ENCODE assay signal across 16 cellular contexts in the genomic region with DNA sequence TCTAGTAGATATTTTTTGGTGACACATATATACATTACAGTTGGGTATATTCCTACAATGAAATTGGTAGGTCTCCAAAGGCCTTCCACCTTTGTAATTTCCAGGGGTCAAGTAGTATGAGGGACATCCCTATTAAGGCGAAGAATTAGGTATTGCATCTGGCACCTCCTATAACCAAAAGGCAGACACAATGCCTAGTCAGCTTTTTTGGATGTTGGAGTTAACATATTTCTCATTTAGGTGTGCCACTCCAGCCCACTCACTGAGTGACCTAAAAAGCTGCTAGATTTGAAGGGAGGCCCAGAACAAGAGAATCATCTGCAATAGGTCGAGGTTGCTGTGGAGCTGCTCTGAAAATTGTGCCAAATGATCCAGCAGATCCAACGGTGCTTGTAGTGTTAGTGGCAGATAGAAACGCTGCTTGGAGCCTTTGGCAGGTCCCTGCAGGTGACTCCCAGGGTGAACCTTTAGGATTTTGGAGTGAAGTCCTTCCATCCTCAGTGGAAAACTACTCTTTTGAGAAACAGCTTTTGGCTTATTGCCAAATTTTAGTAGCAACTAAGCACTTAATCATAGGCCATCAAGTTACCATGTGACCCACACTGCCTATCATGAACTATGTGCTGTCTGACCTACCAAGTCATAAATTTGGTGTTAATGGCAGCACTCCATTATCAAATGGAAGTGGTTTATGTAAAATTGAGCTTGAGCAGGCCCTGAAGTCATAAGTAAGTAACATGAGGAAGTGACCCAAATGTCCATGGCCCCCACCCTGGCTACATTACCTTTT.
"Had no signal": no experiment of that assay in that cellular context is flagged by ENCODE, and none has a peak within 500 bp of the region (broad histone marks: within the 10 kb centered on the region; RNA-seq: fewer than 3 reads in every experiment).

No MANE protein-coding gene starts in this region.

- H3K27me3 Mint-ChIP-seq: activated naive CD8-positive, alpha-beta T cell treated with anti-CD3 and anti-CD28 coated beads, Interleukin-2, amount 50 U/mL, for 24 hours; effector memory CD8-positive, alpha-beta T cell had no signal

- H3K9me3 ChIP-seq: ascending aorta, ovary, stomach, testis, upper lobe of right lung had no signal

- H3K4me1 ChIP-seq: neural progenitor cell, stomach, testis, upper lobe of right lung had no signal

- H3K27ac ChIP-seq: hepatocyte, neural progenitor cell, ovary, sigmoid colon, stomach, testis, upper lobe of right lung had no signal

- H2AFZ ChIP-seq: hepatocyte, neural progenitor cell had no signal

- H3K9ac ChIP-seq: neural progenitor cell had no signal

- H3K4me3 Mint-ChIP-seq: activated naive CD8-positive, alpha-beta T cell treated with anti-CD3 and anti-CD28 coated beads, Interleukin-2, amount 50 U/mL, for 24 hours; effector memory CD8-positive, alpha-beta T cell; neural progenitor cell had no signal

- DNase-seq: activated naive CD4-positive, alpha-beta T cell; activated naive CD8-positive, alpha-beta T cell treated with anti-CD3 and anti-CD28 coated beads, Interleukin-2, amount 50 U/mL, for 24 hours; activated T-cell treated with anti-CD3 and anti-CD28 coated beads for 4 hours; dermis blood vessel endothelial cell; effector memory CD8-positive, alpha-beta T cell; islet precursor cell; ovary; sigmoid colon; stimulated activated CD4-positive, alpha-beta T cell treated with anti-CD3 and anti-CD28 coated beads, Interleukin-1b, Interleukin-23, amount 100 ng/mL, for 48 hours; stomach; testis; upper lobe of right lung had no signal

- H3K36me3 ChIP-seq: ascending aorta, neural progenitor cell, ovary, sigmoid colon, stomach, upper lobe of right lung had no signal

- H3K4me2 ChIP-seq: hepatocyte, neural progenitor cell had no signal

- H3K36me3 Mint-ChIP-seq: neural progenitor cell had no signal

- H3K4me3 ChIP-seq: ascending aorta, hepatocyte, neural progenitor cell, ovary, sigmoid colon, stomach, testis, upper lobe of right lung had no signal

- H3K27ac Mint-ChIP-seq: activated naive CD8-positive, alpha-beta T cell treated with anti-CD3 and anti-CD28 coated beads, Interleukin-2, amount 50 U/mL, for 24 hours; effector memory CD8-positive, alpha-beta T cell; neural progenitor cell had no signal

- H3K27me3 ChIP-seq: ascending aorta, hepatocyte, neural progenitor cell, ovary, sigmoid colon, stomach, testis, upper lobe of right lung had no signal

- H3K79me2 ChIP-seq: hepatocyte had no signal

- ATAC-seq: activated naive CD8-positive, alpha-beta T cell treated with anti-CD3 and anti-CD28 coated beads, Interleukin-2, amount 50 U/mL, for 24 hours; effector memory CD8-positive, alpha-beta T cell; left lobe of liver; upper lobe of right lung had no signal

- H3K9me3 Mint-ChIP-seq: activated naive CD8-positive, alpha-beta T cell treated with anti-CD3 and anti-CD28 coated beads, Interleukin-2, amount 50 U/mL, for 24 hours; effector memory CD8-positive, alpha-beta T cell; neural progenitor cell had no signal
